21 cellular contexts compared by ENCODE assay signal in genomic region chr12:130080205-130080604, GRCh38.
"Had no signal": no experiment of that assay in that cellular context is flagged by ENCODE, and none has a peak within 500 bp of the region (broad histone marks: within the 10 kb centered on the region; RNA-seq: fewer than 3 reads in every experiment).

No MANE protein-coding gene starts in this region.

- H3K36me3 Mint-ChIP-seq: natural killer cell treated with Interleukin-12 subunit alpha and Interleukin-12 subunit beta and Interleukin-15 and Interleukin-18, amount 100 ng/mL, for 72 hours had no signal

- H3K36me3 ChIP-seq: heart right ventricle, left lung, lower lobe of right lung, sigmoid colon, stomach had no signal

- H3K27ac ChIP-seq: heart right ventricle, left lung, lower lobe of right lung, sigmoid colon, stomach had no signal

- H3K27ac Mint-ChIP-seq: dendritic cell treated with granulocyte-macrophage colony-stimulating factor and Interleukin-4, amounts not matched to agents 40 ng/mL and 50 ng/mL, for 4 days; natural killer cell treated with Interleukin-12 subunit alpha and Interleukin-12 subunit beta and Interleukin-15 and Interleukin-18, amount 100 ng/mL, for 72 hours had no signal

- H3K4me3 ChIP-seq: heart right ventricle, left lung, lower lobe of right lung, sigmoid colon, skin epidermis, stomach had no signal

- FAIRE-seq: colon, frontal cortex, islet of Langerhans, urothelium cell line had no signal

- ATAC-seq: heart right ventricle; left lung; lower lobe of right lung; natural killer cell treated with Interleukin-12 subunit alpha and Interleukin-12 subunit beta and Interleukin-15 and Interleukin-18, amount 100 ng/mL, for 72 hours had no signal

- DNase-seq: cerebellar nuclear complex; heart right ventricle; hypothalamus; left lung; lower lobe of right lung; mesenchymal stem cell; midbrain; sigmoid colon; stimulated activated CD4-positive, alpha-beta T cell treated with anti-CD3 and anti-CD28 coated beads, Interleukin-2, amount 100 ng/mL, for 24 hours; stimulated activated CD4-positive, alpha-beta T cell treated with anti-CD3 and anti-CD28 coated beads, Interleukin-4, amount 100 ng/mL, for 4 hours; stimulated activated naive CD4-positive, alpha-beta T cell; stomach; substantia nigra; trophoblast cell had no signal

- H3K4me3 Mint-ChIP-seq: dendritic cell treated with granulocyte-macrophage colony-stimulating factor and Interleukin-4, amounts not matched to agents 40 ng/mL and 50 ng/mL, for 4 days; natural killer cell treated with Interleukin-12 subunit alpha and Interleukin-12 subunit beta and Interleukin-15 and Interleukin-18, amount 100 ng/mL, for 72 hours had no signal

- H3K9me3 ChIP-seq: lower lobe of right lung, sigmoid colon had no signal

- H3K4me1 ChIP-seq: sigmoid colon, stomach had no signal
